ENCODE assay signal across 22 cellular contexts in the genomic region with DNA sequence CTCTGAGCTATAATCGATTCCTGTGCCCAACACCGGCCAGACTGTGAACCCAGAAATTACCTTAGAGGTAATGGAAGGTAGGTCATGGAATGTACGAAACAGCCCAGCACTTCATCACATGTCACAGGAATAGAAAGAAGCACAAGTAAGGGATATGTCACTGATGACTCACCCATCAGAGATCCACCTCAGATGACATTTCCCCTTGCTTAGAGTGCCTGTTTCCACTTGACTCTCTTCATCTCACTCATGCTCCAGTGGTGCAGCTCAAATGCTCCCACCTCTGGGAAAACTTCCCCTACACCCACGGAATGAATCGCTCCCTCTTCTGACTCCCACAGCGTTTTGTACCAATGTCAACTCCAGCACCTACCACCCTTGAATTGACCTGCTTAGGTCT.
A peak's percentile ranks its signal among the peaks of the same experiment; 100 is the strongest.
DNase-seq lines count a peak whose midpoint lies in the region; ATAC-seq and TF ChIP-seq lines count a peak whose summit lies in the region.
"Had no signal": no experiment of that assay in that cellular context is flagged by ENCODE, and none has a peak within 500 bp of the region (broad histone marks: within the 10 kb centered on the region; RNA-seq: fewer than 3 reads in every experiment).

No MANE protein-coding gene starts in this region.

- CTCF ChIA-PET in activated CD8-positive, alpha-beta T cell treated with anti-CD3 and anti-CD28 coated beads for 36 hours (lab: Charles Lee) = no interaction called here
- CTCF ChIA-PET in activated CD8-positive, alpha-beta T cell treated with anti-CD3 and anti-CD28 coated beads, Interleukin-2, amount 10 ng/mL, durations not matched to agents 7 days and 5 days (lab: Charles Lee) = no interaction called here

- H3K9me3 Mint-ChIP-seq in activated CD8-positive, alpha-beta T cell treated with anti-CD3 and anti-CD28 coated beads for 36 hours = peaks cover 2% of the 10 kb centered on the region
- H3K9me3 Mint-ChIP-seq in activated CD8-positive, alpha-beta T cell treated with anti-CD3 and anti-CD28 coated beads, Interleukin-2, amount 10 ng/mL, durations not matched to agents 7 days and 5 days (ENCODE audit: insufficient read depth) = no peaks in the 10 kb centered on the region
- peaks cover 0 to 5% of the 10 kb centered on the region in 2 donors for H3K9me3 Mint-ChIP-seq in stimulated activated naive CD8-positive, alpha-beta T cell treated with anti-CD3 and anti-CD28 coated beads, Interleukin-15, amount 100 ng/mL, for 72 hours
- H3K9me3 Mint-ChIP-seq: effector memory CD8-positive, alpha-beta T cell had no signal

- peak; percentile 82 for ATAC-seq in activated CD8-positive, alpha-beta T cell treated with anti-CD3 and anti-CD28 coated beads for 36 hours
- ATAC-seq in activated CD8-positive, alpha-beta T cell treated with anti-CD3 and anti-CD28 coated beads, Interleukin-2, amount 10 ng/mL, durations not matched to agents 7 days and 5 days = no peak
- ATAC-seq in HG03442 (IDR thresholded peaks at IDR 0.05; ENCODE audit: unreplicated experiment) = peak; percentile 55
- ATAC-seq in stimulated activated naive CD8-positive, alpha-beta T cell treated with anti-CD3 and anti-CD28 coated beads, Interleukin-15, amount 100 ng/mL, for 72 hours = peak; percentile 69
- ATAC-seq: effector memory CD8-positive, alpha-beta T cell; HCT116; left colon had no signal

- H3K27me3 Mint-ChIP-seq in activated CD8-positive, alpha-beta T cell treated with anti-CD3 and anti-CD28 coated beads for 36 hours = peaks cover 3% of the 10 kb centered on the region
- H3K27me3 Mint-ChIP-seq in activated CD8-positive, alpha-beta T cell treated with anti-CD3 and anti-CD28 coated beads, Interleukin-2, amount 10 ng/mL, durations not matched to agents 7 days and 5 days (ENCODE audit: low read depth) = peaks cover 2% of the 10 kb centered on the region
- peaks cover 29% of the 10 kb centered on the region for H3K27me3 Mint-ChIP-seq in stimulated activated naive CD8-positive, alpha-beta T cell treated with anti-CD3 and anti-CD28 coated beads, Interleukin-15, amount 100 ng/mL, for 72 hours
- H3K27me3 Mint-ChIP-seq: memory B cell had no signal

- 92 to 94% methylated on average over 6 of the region's 6 CpGs for WGBS in testis, 2 donors

- no peak for TF ChIP-seq POLR2A in testis (IDR thresholded peaks at IDR 0.05)

- H3K9me3 ChIP-seq in testis = no peaks in the 10 kb centered on the region

- H3K4me1 ChIP-seq in testis = no peaks in the 10 kb centered on the region

- TF ChIP-seq CTCF in activated CD8-positive, alpha-beta T cell treated with anti-CD3 and anti-CD28 coated beads for 36 hours (IDR thresholded peaks at IDR 0.05) = no peak
- TF ChIP-seq CTCF in epithelial cell of esophagus (IDR thresholded peaks at IDR 0.05; ENCODE audit: insufficient read depth, low read depth, low read length, missing control alignments) = no peak
- TF ChIP-seq CTCF in testis (IDR thresholded peaks at IDR 0.05) = no peak

- H3K27ac Mint-ChIP-seq in activated CD8-positive, alpha-beta T cell treated with anti-CD3 and anti-CD28 coated beads for 36 hours = no peak overlapping the region
- H3K27ac Mint-ChIP-seq in activated CD8-positive, alpha-beta T cell treated with anti-CD3 and anti-CD28 coated beads, Interleukin-2, amount 10 ng/mL, durations not matched to agents 7 days and 5 days = no peak overlapping the region
- peak overlapping the region in 1 of 2 donors; percentile 23 for H3K27ac Mint-ChIP-seq in stimulated activated naive CD8-positive, alpha-beta T cell treated with anti-CD3 and anti-CD28 coated beads, Interleukin-15, amount 100 ng/mL, for 72 hours
- H3K27ac Mint-ChIP-seq: effector memory CD8-positive, alpha-beta T cell; memory B cell had no signal

- POLR2A ChIA-PET in activated CD8-positive, alpha-beta T cell treated with anti-CD3 and anti-CD28 coated beads for 36 hours (lab: Charles Lee) = no interaction called here
- POLR2A ChIA-PET in activated CD8-positive, alpha-beta T cell treated with anti-CD3 and anti-CD28 coated beads, Interleukin-2, amount 10 ng/mL, durations not matched to agents 7 days and 5 days (lab: Charles Lee) = no interaction called here

- peaks cover 4% of the 10 kb centered on the region for H3K4me1 Mint-ChIP-seq in activated CD8-positive, alpha-beta T cell treated with anti-CD3 and anti-CD28 coated beads for 36 hours (ENCODE audit: low read depth)
- no peaks in the 10 kb centered on the region for H3K4me1 Mint-ChIP-seq in activated CD8-positive, alpha-beta T cell treated with anti-CD3 and anti-CD28 coated beads, Interleukin-2, amount 10 ng/mL, durations not matched to agents 7 days and 5 days (ENCODE audit: low read depth)
- H3K4me1 Mint-ChIP-seq in stimulated activated naive CD8-positive, alpha-beta T cell treated with anti-CD3 and anti-CD28 coated beads, Interleukin-15, amount 100 ng/mL, for 72 hours = peaks cover 9% of the 10 kb centered on the region

- H3K4me3 ChIP-seq in epithelial cell of esophagus (ENCODE audit: low read length) = no peak overlapping the region
- H3K4me3 ChIP-seq in testis = no peak overlapping the region

- no peak for DNase-seq in activated CD8-positive, alpha-beta T cell treated with anti-CD3 and anti-CD28 coated beads for 36 hours
- DNase-seq in activated CD8-positive, alpha-beta T cell treated with anti-CD3 and anti-CD28 coated beads, Interleukin-2, amount 10 ng/mL, durations not matched to agents 7 days and 5 days = no peak
- DNase-seq in epithelial cell of esophagus (ENCODE audit: low read depth) (peak; percentile 7), mesenteric fat pad (ENCODE audit: low spot score) (no peak), RPMI8226 (no peak), testis (no peak)
- DNase-seq in stimulated activated naive CD8-positive, alpha-beta T cell treated with anti-CD3 and anti-CD28 coated beads, Interleukin-15, amount 100 ng/mL, for 72 hours = no peak
- DNase-seq: activated CD4-positive, alpha-beta T cell treated with anti-CD3 and anti-CD28 coated beads for 1 hour; C1 segment of cervical spinal cord; effector memory CD8-positive, alpha-beta T cell; glutamatergic neuron; left colon; MM.1S; NCI-H1694 treated with DMSO at 0.1 percent for 48 hours; NCI-H774; retina; Right ventricle myocardium superior; stimulated activated CD4-positive, alpha-beta T cell treated with anti-CD3 and anti-CD28 coated beads, Interleukin-4, amount 100 ng/mL, for 24 hours; trophoblast cell had no signal

- no peak overlapping the region for H3K27ac ChIP-seq in testis

- H3K4me3 Mint-ChIP-seq in activated CD8-positive, alpha-beta T cell treated with anti-CD3 and anti-CD28 coated beads for 36 hours = no peak overlapping the region
- H3K4me3 Mint-ChIP-seq in activated CD8-positive, alpha-beta T cell treated with anti-CD3 and anti-CD28 coated beads, Interleukin-2, amount 10 ng/mL, durations not matched to agents 7 days and 5 days = no peak overlapping the region
- no peak overlapping the region for H3K4me3 Mint-ChIP-seq in stimulated activated naive CD8-positive, alpha-beta T cell treated with anti-CD3 and anti-CD28 coated beads, Interleukin-15, amount 100 ng/mL, for 72 hours
- H3K4me3 Mint-ChIP-seq: effector memory CD8-positive, alpha-beta T cell; memory B cell had no signal

- no peaks in the 10 kb centered on the region for H3K27me3 ChIP-seq in testis

- intact Hi-C loops in activated CD8-positive, alpha-beta T cell treated with anti-CD3 and anti-CD28 coated beads for 36 hours (cut with micrococcal nuclease) = no loop called here
- intact Hi-C loops in testis (cut with DNase I; ENCODE audit: low total_unique reads) = no loop called here

- no peaks in the 10 kb centered on the region for H3K36me3 ChIP-seq in testis (ENCODE audit: low read depth, missing control alignments)

- H3K36me3 Mint-ChIP-seq in activated CD8-positive, alpha-beta T cell treated with anti-CD3 and anti-CD28 coated beads for 36 hours (ENCODE audit: low read depth) = no peaks in the 10 kb centered on the region
- no peaks in the 10 kb centered on the region for H3K36me3 Mint-ChIP-seq in activated CD8-positive, alpha-beta T cell treated with anti-CD3 and anti-CD28 coated beads, Interleukin-2, amount 10 ng/mL, durations not matched to agents 7 days and 5 days (ENCODE audit: low read depth)
- H3K36me3 Mint-ChIP-seq: memory B cell had no signal
